In genomic region chr2:119426396-119426675, GRCh38 we compare ENCODE assay signal across 15 cellular contexts. TPM values are rescaled to one million over a fixed set of nuclear protein-coding genes. Genes with fewer than 3 reads are reported as not detected.
DNase-seq lines count a peak whose midpoint lies in the region; ATAC-seq and TF ChIP-seq lines count a peak whose summit lies in the region.
"Had no signal": no experiment of that assay in that cellular context is flagged by ENCODE, and none has a peak within 500 bp of the region (broad histone marks: within the 10 kb centered on the region; RNA-seq: fewer than 3 reads in every experiment).

No MANE protein-coding gene starts in this region.

- no peak for TF ChIP-seq EP300 in SK-N-SH (IDR thresholded peaks at IDR 0.05; ENCODE audit: borderline replicate concordance in 1 of 2, low read depth in 1 of 2, low read length in 1 of 2)

- H4K20me1 ChIP-seq in SK-N-SH (ENCODE audit: insufficient read depth) = no peaks in the 10 kb centered on the region

- DNase-seq in lower lobe of right lung (no peak), progenitor cell of endocrine pancreas (ENCODE audit: low spot score, unreplicated experiment) (no peak), spleen (no peak), SK-N-SH (no peak)
- no peak for DNase-seq in activated CD8-positive, alpha-beta T cell treated with anti-CD3 and anti-CD28 coated beads for 36 hours
- DNase-seq: KG1, NCI-H1930, NCI-H510A, NCI-H82 had no signal

- TF ChIP-seq RAD21 in SK-N-SH (IDR thresholded peaks at IDR 0.05; ENCODE audit: low read length) = no peak

- H3K4me3 ChIP-seq in duodenal mucosa (ENCODE audit: low read depth in 1 of 2, low read length in 2 of 2) = peak overlapping the region; percentile 36 to 46
- no peak overlapping the region for H3K4me3 ChIP-seq in lower lobe of right lung
- no peak overlapping the region for H3K4me3 ChIP-seq in urinary bladder (ENCODE audit: low read depth, low read length)
- H3K4me3 ChIP-seq in spleen = no peak overlapping the region
- no peak overlapping the region for H3K4me3 ChIP-seq in SK-N-SH (ENCODE audit: low read depth in 2 of 2, low read length in 1 of 2)
- H3K4me3 ChIP-seq: BLaER1, GM23338 had no signal

- H2AFZ ChIP-seq in SK-N-SH (ENCODE audit: low read depth) = no peak overlapping the region

- H3K9me3 ChIP-seq in duodenal mucosa (ENCODE audit: control insufficient read depth in 1 of 2, low read length in 2 of 2) (no peaks in the 10 kb centered on the region), lower lobe of right lung (no peaks in the 10 kb centered on the region), spleen (peaks cover 0 to 5% (median 2%) of the 10 kb centered on the region in 8 donors), SK-N-SH (no peaks in the 10 kb centered on the region)

- TF ChIP-seq POLR2A in spleen (IDR thresholded peaks at IDR 0.05) = no peak

- H3K27me3 ChIP-seq in duodenal mucosa (ENCODE audit: control insufficient read depth in 1 of 2, insufficient read depth in 2 of 2, low read length in 2 of 2) (no peaks in the 10 kb centered on the region), lower lobe of right lung (ENCODE audit: low read depth) (no peaks in the 10 kb centered on the region), spleen (replicated peaks in 1 of 7) (peaks cover 0 to 65% (median 1%) of the 10 kb centered on the region in 7 donors), SK-N-SH (ENCODE audit: insufficient read depth) (peaks cover 7% of the 10 kb centered on the region)

- no peak for TF ChIP-seq CTCF in lower lobe of right lung (IDR thresholded peaks at IDR 0.05)
- TF ChIP-seq CTCF in progenitor cell of endocrine pancreas (IDR thresholded peaks at IDR 0.05; ENCODE audit: unreplicated experiment) = no peak
- no peak for TF ChIP-seq CTCF in activated CD8-positive, alpha-beta T cell treated with anti-CD3 and anti-CD28 coated beads for 36 hours (IDR thresholded peaks at IDR 0.05)
- no peak for TF ChIP-seq CTCF in spleen (IDR thresholded peaks at IDR 0.05 in 8 of 11, conservative IDR thresholded peaks at IDR 0.05 in 3 of 11)
- no peak for TF ChIP-seq CTCF in SK-N-SH (IDR thresholded peaks at IDR 0.05)

- CTCF ChIA-PET in activated CD8-positive, alpha-beta T cell treated with anti-CD3 and anti-CD28 coated beads for 36 hours (lab: Charles Lee) = no interaction called here
- CTCF ChIA-PET in SK-N-SH (lab: Yijun Ruan, JAX) = interaction anchor here (1.2 kb wide), 1 partner anchor 16 kb away, joined by 3 read pairs; no protein-coding TSS in a partner anchor

- peak overlapping the region; percentile 30 for H3K27ac Mint-ChIP-seq in progenitor cell of endocrine pancreas
- H3K27ac Mint-ChIP-seq in activated CD8-positive, alpha-beta T cell treated with anti-CD3 and anti-CD28 coated beads for 36 hours = no peak overlapping the region
- H3K27ac Mint-ChIP-seq: GM23338 had no signal

- peaks cover 63% of the 10 kb centered on the region for H3K4me1 Mint-ChIP-seq in progenitor cell of endocrine pancreas (ENCODE audit: low read depth)
- H3K4me1 Mint-ChIP-seq in activated CD8-positive, alpha-beta T cell treated with anti-CD3 and anti-CD28 coated beads for 36 hours (ENCODE audit: low read depth) = no peaks in the 10 kb centered on the region

- H3K27me3 Mint-ChIP-seq in progenitor cell of endocrine pancreas = peaks cover 3% of the 10 kb centered on the region
- peaks cover 38% of the 10 kb centered on the region for H3K27me3 Mint-ChIP-seq in activated CD8-positive, alpha-beta T cell treated with anti-CD3 and anti-CD28 coated beads for 36 hours

- POLR2A ChIA-PET in activated CD8-positive, alpha-beta T cell treated with anti-CD3 and anti-CD28 coated beads for 36 hours (lab: Charles Lee) = no interaction called here
- POLR2A ChIA-PET in SK-N-SH (lab: Yijun Ruan, JAX) = no interaction called here

- H3K36me3 Mint-ChIP-seq in progenitor cell of endocrine pancreas (ENCODE audit: insufficient read depth) = peaks cover 6% of the 10 kb centered on the region
- no peaks in the 10 kb centered on the region for H3K36me3 Mint-ChIP-seq in activated CD8-positive, alpha-beta T cell treated with anti-CD3 and anti-CD28 coated beads for 36 hours (ENCODE audit: low read depth)

- H3K27ac ChIP-seq in duodenal mucosa (ENCODE audit: low read depth, low read length) = peak overlapping the region; percentile 73
- peak overlapping the region; percentile 53 for H3K27ac ChIP-seq in lower lobe of right lung
- peak overlapping the region; percentile 40 for H3K27ac ChIP-seq in urinary bladder (ENCODE audit: low read depth)
- peak overlapping the region in 1 of 8 donors; percentile 61 for H3K27ac ChIP-seq in spleen
- H3K27ac ChIP-seq in SK-N-SH (ENCODE audit: low read depth in 2 of 2, low read length in 1 of 2) = no peak overlapping the region
- H3K27ac ChIP-seq: BLaER1 had no signal

- H3F3A ChIP-seq in SK-N-SH (replicated peaks; ENCODE audit: insufficient read depth) = no peaks in the 10 kb centered on the region

- peaks cover 7% of the 10 kb centered on the region for H3K9me3 Mint-ChIP-seq in progenitor cell of endocrine pancreas (ENCODE audit: low read depth)
- peaks cover 5% of the 10 kb centered on the region for H3K9me3 Mint-ChIP-seq in activated CD8-positive, alpha-beta T cell treated with anti-CD3 and anti-CD28 coated beads for 36 hours

- H3K36me3 ChIP-seq in duodenal mucosa (ENCODE audit: control insufficient read depth in 1 of 2, insufficient read depth in 2 of 2, low read length in 2 of 2) = no peaks in the 10 kb centered on the region
- no peaks in the 10 kb centered on the region for H3K36me3 ChIP-seq in lower lobe of right lung
- no peaks in the 10 kb centered on the region for H3K36me3 ChIP-seq in urinary bladder (ENCODE audit: insufficient read depth)
- no peaks in the 10 kb centered on the region for H3K36me3 ChIP-seq in spleen
- H3K36me3 ChIP-seq in SK-N-SH (replicated peaks in 1 of 2; ENCODE audit: control insufficient read depth in 1 of 2, insufficient read depth in 2 of 2, low read length in 1 of 2) = no peaks in the 10 kb centered on the region
- H3K36me3 ChIP-seq: BLaER1 had no signal

- no peak for ATAC-seq in lower lobe of right lung
- ATAC-seq in activated CD8-positive, alpha-beta T cell treated with anti-CD3 and anti-CD28 coated beads for 36 hours = no peak

- H3K4me3 Mint-ChIP-seq in progenitor cell of endocrine pancreas (ENCODE audit: low read depth) = no peak overlapping the region
- no peak overlapping the region for H3K4me3 Mint-ChIP-seq in activated CD8-positive, alpha-beta T cell treated with anti-CD3 and anti-CD28 coated beads for 36 hours
- H3K4me3 Mint-ChIP-seq: GM23338 had no signal

- 49% methylated on average over 5 of the region's 5 CpGs for WGBS in urinary bladder
- 57 to 67% (median 64%) methylated on average over 5 of the region's 5 CpGs for WGBS in spleen, 5 donors
- WGBS in SK-N-SH (ENCODE audit: low lambda C conversion rate) = 11% methylated on average over 5 of the region's 5 CpGs

- intact Hi-C loops in lower lobe of right lung (cut with DNase I) (no loop called here), spleen (cut with DNase I; ENCODE audit: low total_unique reads) (no loop called here)
- intact Hi-C loops in activated CD8-positive, alpha-beta T cell treated with anti-CD3 and anti-CD28 coated beads for 36 hours (cut with micrococcal nuclease) = no loop called here

- H3K4me1 ChIP-seq in duodenal mucosa (ENCODE audit: control insufficient read depth in 1 of 2, insufficient read depth in 2 of 2, low read length in 2 of 2) (peaks cover 81 to 96% of the 10 kb centered on the region in 2 donors), lower lobe of right lung (peaks cover 57% of the 10 kb centered on the region), urinary bladder (ENCODE audit: insufficient read depth) (peaks cover 2% of the 10 kb centered on the region), spleen (peaks cover 3 to 49% (median 26%) of the 10 kb centered on the region in 6 donors), SK-N-SH (ENCODE audit: control insufficient read depth in 1 of 2, insufficient read depth in 2 of 2, low read depth in 1 of 2, low read length in 1 of 2) (peaks cover 0 to 4% of the 10 kb centered on the region in 2 experiments; a peak in 2 of 4 replicates)

- H3K79me2 ChIP-seq in SK-N-SH (ENCODE audit: insufficient read depth) = no peaks in the 10 kb centered on the region

- H3K4me2 ChIP-seq in SK-N-SH = no peak overlapping the region
- H3K4me2 ChIP-seq: GM23338 had no signal

- peak overlapping the region; percentile 45 to 55 for H3K9ac ChIP-seq in duodenal mucosa (ENCODE audit: low read depth in 1 of 2, low read length in 2 of 2)
- no peak overlapping the region for H3K9ac ChIP-seq in SK-N-SH
- H3K9ac ChIP-seq: BLaER1 had no signal

- no peaks in the 10 kb centered on the region for H3K9me2 ChIP-seq in SK-N-SH

RNA-seq across cellular contexts. Expression of gene TMEM37, which starts 5.3 kb away (rescaled TPM):
- total RNA-seq in lower lobe of right lung (21.7 TPM), progenitor cell of endocrine pancreas (17.4 and 18.9 TPM in 2 replicates), urinary bladder (1.1 TPM), spleen (10 to 100 TPM; 24.1 to 53.2 (median 35.9) TPM)
- polyA plus RNA-seq in urinary bladder (7.8 TPM), spleen (10 to 100 TPM in 2 of 3 donors, 1 to 10 TPM in 1; 5.9 to 16.5 (median 12.4) TPM), SK-N-SH (2012; rRNA removed) (0.13 and 0.25 TPM in 2 replicates)
- total RNA-seq in activated CD8-positive, alpha-beta T cell treated with anti-CD3 and anti-CD28 coated beads for 36 hours = not detected
- polyA plus RNA-seq in SK-N-SH (2012; cell fraction: cytosol; rRNA removed) = 0.13 and 0.17 TPM in 2 replicates
- 0.07 and 0.19 TPM in 2 replicates for polyA plus RNA-seq in SK-N-SH (2012; cell fraction: nucleus; rRNA removed)
- total RNA-seq: M059J, RPMI7951 had no signal

RNA-seq across cellular contexts. Expression of gene DBI, which starts 59.6 kb away (rescaled TPM):
- total RNA-seq in lower lobe of right lung = 172 TPM
- total RNA-seq in progenitor cell of endocrine pancreas = 144 and 156 TPM in 2 replicates
- 65.6 TPM for total RNA-seq in urinary bladder
- 203 TPM for polyA plus RNA-seq in urinary bladder
- total RNA-seq in activated CD8-positive, alpha-beta T cell treated with anti-CD3 and anti-CD28 coated beads for 36 hours = 100 to 1,000 TPM; 142 to 143 TPM
- 10 to 100 TPM; 37.3 to 70.0 (median 49.9) TPM for total RNA-seq in spleen
- polyA plus RNA-seq in spleen = 100 to 1,000 TPM; 178 to 321 (median 286) TPM
- polyA plus RNA-seq in SK-N-SH (2012; rRNA removed) = 150 and 180 TPM in 2 replicates
- polyA plus RNA-seq in SK-N-SH (2012; cell fraction: cytosol; rRNA removed) = 213 TPM in 2 replicates
- 25.2 and 42.7 TPM in 2 replicates for polyA plus RNA-seq in SK-N-SH (2012; cell fraction: nucleus; rRNA removed)

RNA-seq across cellular contexts. Expression of gene C2orf76, which starts 59.7 kb away (rescaled TPM):
- total RNA-seq in lower lobe of right lung (11.6 TPM), progenitor cell of endocrine pancreas (8.4 and 10.9 TPM in 2 replicates), urinary bladder (25.3 TPM), spleen (10 to 100 TPM in 1 of 7 donors, 1 to 10 TPM in 6; 4.8 to 12.0 (median 7.2) TPM)
- polyA plus RNA-seq in urinary bladder (20.2 TPM), spleen (10 to 100 TPM; 11.2 to 21.7 (median 18.6) TPM), SK-N-SH (2012; rRNA removed) (6.0 and 10.9 TPM in 2 replicates)
- total RNA-seq in activated CD8-positive, alpha-beta T cell treated with anti-CD3 and anti-CD28 coated beads for 36 hours = 10 to 100 TPM in 1 of 2 experiments, 1 to 10 TPM in 1; 9.6 to 11.5 TPM
- polyA plus RNA-seq in SK-N-SH (2012; cell fraction: cytosol; rRNA removed) = 14.5 and 15.6 TPM in 2 replicates
- 3.0 and 3.4 TPM in 2 replicates for polyA plus RNA-seq in SK-N-SH (2012; cell fraction: nucleus; rRNA removed)

Comparison
In these comparisons a context has a peak if more than half of its experiments do, and no peak if none do; other contexts are left out.
1. H3K27ac ChIP-seq: peak in duodenal mucosa (single experiment), lower lobe of right lung (single experiment) and urinary bladder (single experiment); none in SK-N-SH (0 of 2).
2. H3K4me3 ChIP-seq: peak in duodenal mucosa (2 of 2); none in lower lobe of right lung (single experiment), urinary bladder (single experiment), spleen (0 of 8) and SK-N-SH (0 of 2).